8 cellular contexts compared by ENCODE assay signal in genomic region chr2:174158003-174158402, GRCh38.
DNase-seq lines count a peak whose midpoint lies in the region; ATAC-seq and TF ChIP-seq lines count a peak whose summit lies in the region.

No MANE protein-coding gene starts in this region.

- H3K27ac ChIP-seq in AG04450 (ENCODE audit: low read depth, low read length) (no peak overlapping the region), MM.1S (ENCODE audit: low read length) (no peak overlapping the region)

- H3K27me3 ChIP-seq in AG04450 (ENCODE audit: control insufficient read depth, insufficient read depth, low read length) (no peaks in the 10 kb centered on the region), MM.1S (replicated peaks; ENCODE audit: insufficient read depth, low read length) (no peaks in the 10 kb centered on the region)

- H3F3A ChIP-seq in MM.1S (ENCODE audit: insufficient read depth, low read length): no peaks in the 10 kb centered on the region

- H3K27ac Mint-ChIP-seq in activated CD4-positive, alpha-beta memory T cell treated with anti-CD3 and anti-CD28 coated beads for 36 hours: no peak overlapping the region

- H3K9me2 ChIP-seq in MM.1S (replicated peaks; ENCODE audit: insufficient read depth, low read length): no peaks in the 10 kb centered on the region

- H3K9ac ChIP-seq in MM.1S (ENCODE audit: low read length): no peak overlapping the region

- peaks cover 11% of the 10 kb centered on the region; the same call in 1 of the 2 replicates for H3K79me2 ChIP-seq in MM.1S (ENCODE audit: low read length)

- no peaks in the 10 kb centered on the region for H3K9me3 Mint-ChIP-seq in activated CD4-positive, alpha-beta memory T cell treated with anti-CD3 and anti-CD28 coated beads for 36 hours

- CTCF ChIA-PET in AG04450 (lab: Charles Lee): no interaction called here
- CTCF ChIA-PET in activated CD4-positive, alpha-beta memory T cell treated with anti-CD3 and anti-CD28 coated beads for 36 hours (lab: Charles Lee): interaction anchor here (0.6 to 3.2 kb wide), 3 partner anchors 12 to 197 kb away, joined by 3 to 14 read pairs (median 3); no protein-coding TSS in a partner anchor

- intact Hi-C loops in activated CD4-positive, alpha-beta memory T cell treated with anti-CD3 and anti-CD28 coated beads for 36 hours (cut with micrococcal nuclease): loop anchor here (5.0 kb wide), 1 partner anchor 184 kb away; no protein-coding TSS in a partner anchor

- H2AFZ ChIP-seq in MM.1S (ENCODE audit: low read length): no peak overlapping the region

- peak; percentile 44 for TF ChIP-seq CTCF in AG04450 (IDR thresholded peaks at IDR 0.05; ENCODE audit: low read depth, low read length)
- TF ChIP-seq CTCF in MM.1S (IDR thresholded peaks at IDR 0.05; ENCODE audit: low read length): peak; percentile 62

- H3K4me1 ChIP-seq in MM.1S (ENCODE audit: low read length): no peaks in the 10 kb centered on the region

- peaks cover 2% of the 10 kb centered on the region for H3K4me1 Mint-ChIP-seq in activated CD4-positive, alpha-beta memory T cell treated with anti-CD3 and anti-CD28 coated beads for 36 hours (ENCODE audit: low read depth)

- no peaks in the 10 kb centered on the region; the same call in 1 of the 2 replicates for H4K20me1 ChIP-seq in MM.1S (ENCODE audit: insufficient read depth, low read length)

- no peak overlapping the region for H3K4me3 Mint-ChIP-seq in activated CD4-positive, alpha-beta memory T cell treated with anti-CD3 and anti-CD28 coated beads for 36 hours

- H3K27me3 Mint-ChIP-seq in activated CD4-positive, alpha-beta memory T cell treated with anti-CD3 and anti-CD28 coated beads for 36 hours: no peaks in the 10 kb centered on the region

- no peak overlapping the region for H3K4me3 ChIP-seq in AG04450 (ENCODE audit: low read depth, low read length)
- no peak overlapping the region for H3K4me3 ChIP-seq in MM.1S (ENCODE audit: low read length)

- peaks cover 11% of the 10 kb centered on the region for H3K36me3 Mint-ChIP-seq in activated CD4-positive, alpha-beta memory T cell treated with anti-CD3 and anti-CD28 coated beads for 36 hours

- no peaks in the 10 kb centered on the region for H3K9me3 ChIP-seq in AG04450 (ENCODE audit: control insufficient read depth, insufficient read depth, low read length)
- no peaks in the 10 kb centered on the region for H3K9me3 ChIP-seq in MM.1S (replicated peaks; ENCODE audit: insufficient read depth, low read length)

- H3K4me2 ChIP-seq in MM.1S (ENCODE audit: low read depth, low read length): no peak overlapping the region

- H3K36me3 ChIP-seq in MM.1S (replicated peaks; ENCODE audit: insufficient read depth, low read length): no peaks in the 10 kb centered on the region; the same call in 1 of the 2 replicates

- DNase-seq in AG04450 (ENCODE audit: low read depth, low spot score) (no peak), EL (peak; percentile 39), MM.1S (peak; percentile 58), iPS DF 4.7 (ENCODE audit: extremely low read depth, low spot score) (peak; percentile 41), superior temporal gyrus (ENCODE audit: extremely low spot score) (peak; percentile 51)
- peak; percentile 22 for DNase-seq in activated CD4-positive, alpha-beta memory T cell treated with anti-CD3 and anti-CD28 coated beads for 36 hours

- POLR2A ChIA-PET in AG04450 (lab: Yijun Ruan, JAX): no interaction called here
- POLR2A ChIA-PET in activated CD4-positive, alpha-beta memory T cell treated with anti-CD3 and anti-CD28 coated beads for 36 hours (lab: Charles Lee): no interaction called here

- ATAC-seq in HG02610 (IDR thresholded peaks at IDR 0.05; ENCODE audit: unreplicated experiment) (no peak), HG02938 (IDR thresholded peaks at IDR 0.05; ENCODE audit: unreplicated experiment) (no peak)
